In the genomic region with DNA sequence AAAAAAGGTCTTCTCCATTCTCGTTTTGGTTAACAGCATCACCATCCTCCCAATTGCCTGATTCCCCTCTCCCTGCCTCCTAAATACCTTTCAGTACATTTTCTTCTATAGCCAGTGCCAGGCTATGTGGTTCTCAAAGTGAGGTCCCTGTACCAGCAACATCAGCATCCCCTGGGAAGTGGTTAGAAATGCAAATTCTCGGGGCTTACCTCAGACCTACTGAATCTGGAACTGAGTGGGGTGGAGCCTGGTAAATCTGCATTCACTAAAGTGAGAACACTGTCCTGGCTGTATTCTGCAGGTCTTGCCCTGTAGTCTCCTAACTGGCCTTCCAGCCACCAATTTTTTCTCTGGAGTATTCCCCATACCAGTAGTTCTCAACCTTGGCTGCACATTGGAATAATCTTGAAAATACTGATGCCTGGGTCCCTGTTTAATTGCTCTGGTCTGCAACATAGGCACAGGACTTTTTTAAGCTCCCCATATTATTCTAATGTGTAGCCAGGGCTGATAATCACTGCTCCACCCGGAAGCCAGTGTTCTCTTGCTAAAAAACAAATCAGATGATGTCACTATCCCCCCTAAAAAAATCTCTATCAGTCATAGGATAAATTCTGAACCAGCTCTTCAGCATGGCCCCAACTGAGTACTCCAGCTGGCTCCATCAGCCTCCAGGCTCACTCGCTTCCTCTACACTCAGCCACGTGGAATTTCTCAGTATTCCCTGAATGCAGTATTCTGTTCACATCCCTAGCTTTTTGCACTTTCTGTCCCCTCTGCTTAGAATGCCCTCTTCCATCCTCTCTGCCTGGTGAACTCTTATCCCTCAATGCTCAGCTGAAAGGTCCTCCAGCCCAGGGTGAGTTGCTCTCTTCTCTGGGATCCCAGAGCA, we compare ENCODE assay signal across 11 cellular contexts.
DNase-seq lines count a peak whose midpoint lies in the region; ATAC-seq and TF ChIP-seq lines count a peak whose summit lies in the region.
"Had no signal": no experiment of that assay in that cellular context is flagged by ENCODE, and none has a peak within 500 bp of the region (broad histone marks: within the 10 kb centered on the region; RNA-seq: fewer than 3 reads in every experiment).

No MANE protein-coding gene starts in this region.

- peak overlapping the region; percentile 72 for H3K27ac Mint-ChIP-seq in T-helper 17 cell
- H3K27ac Mint-ChIP-seq in activated CD8-positive, alpha-beta memory T cell treated with anti-CD3 and anti-CD28 coated beads, Interleukin-2, amount 10 ng/mL, durations not matched to agents 7 days and 5 days: no peak overlapping the region
- H3K27ac Mint-ChIP-seq: activated CD4-positive, alpha-beta T cell treated with anti-CD3 and anti-CD28 coated beads for 36 hours; type B pancreatic cell had no signal

- peak; percentile 43 for DNase-seq in GM12864 (ENCODE audit: low read depth)
- DNase-seq in T-helper 17 cell: no peak
- no peak for DNase-seq in activated T-cell treated with anti-CD3 and anti-CD28 coated beads, Interleukin-2, amount 50 U/mL, for 48 hours
- DNase-seq in activated CD8-positive, alpha-beta memory T cell treated with anti-CD3 and anti-CD28 coated beads, Interleukin-2, amount 10 ng/mL, durations not matched to agents 7 days and 5 days: no peak
- no peak for DNase-seq in activated CD4-positive, CD25-positive, alpha-beta regulatory T cell treated with anti-CD3 and anti-CD28 coated beads, Interleukin-2, amount 50 U/mL, for 72 hours
- DNase-seq in epidermal melanocyte (ENCODE audit: insufficient read length, low spot score): no peak
- DNase-seq: activated CD4-positive, alpha-beta T cell treated with anti-CD3 and anti-CD28 coated beads for 36 hours; aorta had no signal

- no peak overlapping the region for H3K4me3 Mint-ChIP-seq in T-helper 17 cell
- H3K4me3 Mint-ChIP-seq in activated CD8-positive, alpha-beta memory T cell treated with anti-CD3 and anti-CD28 coated beads, Interleukin-2, amount 10 ng/mL, durations not matched to agents 7 days and 5 days: no peak overlapping the region
- H3K4me3 Mint-ChIP-seq: activated CD4-positive, alpha-beta T cell treated with anti-CD3 and anti-CD28 coated beads for 36 hours; type B pancreatic cell had no signal

- H3K27me3 Mint-ChIP-seq in T-helper 17 cell: peaks cover 43% of the 10 kb centered on the region
- peaks cover 36% of the 10 kb centered on the region for H3K27me3 Mint-ChIP-seq in activated CD8-positive, alpha-beta memory T cell treated with anti-CD3 and anti-CD28 coated beads, Interleukin-2, amount 10 ng/mL, durations not matched to agents 7 days and 5 days

- peaks cover 6% of the 10 kb centered on the region for H3K36me3 Mint-ChIP-seq in T-helper 17 cell (ENCODE audit: low read depth)
- H3K36me3 Mint-ChIP-seq in activated CD8-positive, alpha-beta memory T cell treated with anti-CD3 and anti-CD28 coated beads, Interleukin-2, amount 10 ng/mL, durations not matched to agents 7 days and 5 days: no peaks in the 10 kb centered on the region
- H3K36me3 Mint-ChIP-seq: type B pancreatic cell had no signal

- no peak overlapping the region for H3K4me3 ChIP-seq in GM12864 (ENCODE audit: low read depth, low read length)

- ATAC-seq in GM21360 (IDR thresholded peaks at IDR 0.05; ENCODE audit: unreplicated experiment): peak; percentile 75
- ATAC-seq in HG03039 (IDR thresholded peaks at IDR 0.05; ENCODE audit: unreplicated experiment): peak; percentile 96
- ATAC-seq in T-helper 17 cell: no peak
- no peak for ATAC-seq in activated CD8-positive, alpha-beta memory T cell treated with anti-CD3 and anti-CD28 coated beads, Interleukin-2, amount 10 ng/mL, durations not matched to agents 7 days and 5 days
- ATAC-seq: activated CD4-positive, alpha-beta T cell treated with anti-CD3 and anti-CD28 coated beads for 36 hours had no signal

- CTCF ChIA-PET in activated CD8-positive, alpha-beta memory T cell treated with anti-CD3 and anti-CD28 coated beads, Interleukin-2, amount 10 ng/mL, durations not matched to agents 7 days and 5 days (lab: Charles Lee): interaction anchor here (0.7 kb wide), 1 partner anchor 12 kb away, joined by 3 read pairs; no protein-coding TSS in a partner anchor

- no peaks in the 10 kb centered on the region for H3K9me3 ChIP-seq in T-helper 17 cell (ENCODE audit: control insufficient read depth, low read length, poor library complexity, severe bottlenecking)

- TF ChIP-seq CTCF in GM12864 (IDR thresholded peaks at IDR 0.05; ENCODE audit: low read depth, low read length, missing control alignments): no peak

- H3K9me3 Mint-ChIP-seq in activated CD8-positive, alpha-beta memory T cell treated with anti-CD3 and anti-CD28 coated beads, Interleukin-2, amount 10 ng/mL, durations not matched to agents 7 days and 5 days (ENCODE audit: low read depth): no peaks in the 10 kb centered on the region
- H3K9me3 Mint-ChIP-seq: type B pancreatic cell had no signal

- peaks cover 3% of the 10 kb centered on the region for H3K4me1 Mint-ChIP-seq in T-helper 17 cell
- H3K4me1 Mint-ChIP-seq in activated CD8-positive, alpha-beta memory T cell treated with anti-CD3 and anti-CD28 coated beads, Interleukin-2, amount 10 ng/mL, durations not matched to agents 7 days and 5 days: peaks cover 20% of the 10 kb centered on the region

Comparison
In these comparisons a context has a peak if more than half of its experiments do, and no peak if none do; other contexts are left out.
1. ATAC-seq: peak in GM21360 (single experiment) and HG03039 (single experiment); none in T-helper 17 cell (single experiment) and activated CD8-positive, alpha-beta memory T cell treated with anti-CD3 and anti-CD28 coated beads, Interleukin-2, amount 10 ng/mL, durations not matched to agents 7 days and 5 days (single experiment).